Comparison of ENCODE assay signal across 9 cellular contexts in the genomic region with DNA sequence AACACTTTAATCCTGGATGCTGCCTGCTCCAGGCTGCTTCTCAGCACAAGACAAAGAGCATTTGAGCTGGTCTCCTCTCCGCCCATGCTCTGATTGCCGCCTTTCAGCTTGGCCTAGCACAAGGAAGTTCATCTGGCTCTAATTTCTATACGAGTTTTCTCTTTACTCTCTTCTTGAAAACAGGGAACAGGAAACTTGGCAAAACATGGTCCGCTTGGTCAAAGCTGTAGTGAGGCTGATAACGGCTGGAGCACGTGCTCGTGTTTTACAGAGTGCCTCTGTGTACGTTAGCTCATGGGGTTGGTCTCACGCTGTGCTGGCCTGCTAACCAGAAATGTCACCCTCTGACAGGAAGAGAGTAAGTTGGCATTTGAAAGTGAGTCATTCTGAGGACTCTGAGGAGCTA. TPM values are rescaled to one million over a fixed set of nuclear protein-coding genes. Genes with fewer than 3 reads are reported as not detected.
DNase-seq lines count a peak whose midpoint lies in the region; ATAC-seq, FAIRE-seq and TF ChIP-seq lines count a peak whose summit lies in the region.
"Had no signal": no experiment of that assay in that cellular context is flagged by ENCODE, and none has a peak within 500 bp of the region (broad histone marks: within the 10 kb centered on the region; RNA-seq: fewer than 3 reads in every experiment).

No MANE protein-coding gene starts in this region.

- H3K9me3 ChIP-seq in astrocyte (ENCODE audit: insufficient read depth, low read depth, low read length) = no peaks in the 10 kb centered on the region
- H3K9me3 ChIP-seq in hepatocyte (ENCODE audit: low read depth) = no peaks in the 10 kb centered on the region

- H2AFZ ChIP-seq in astrocyte (ENCODE audit: low read depth, low read length) (peak overlapping the region; percentile 6), hepatocyte (no peak overlapping the region)

- ATAC-seq in GM21526 (IDR thresholded peaks at IDR 0.05; ENCODE audit: low FRiP score, unreplicated experiment) = no peak

- peak; percentile 38 for DNase-seq in H7
- peak; percentile 45 for DNase-seq in astrocyte (ENCODE audit: low read depth)
- no peak for DNase-seq in hepatocyte (ENCODE audit: low spot score)
- DNase-seq in effector CD8-positive, alpha-beta T cell (lab: John Stamatoyannopoulos, UW) = no peak
- no peak for DNase-seq in NCI-H345 treated with DMSO at 0.1 percent for 48 hours (lab: John Stamatoyannopoulos, UW; ENCODE audit: unreplicated experiment)
- no peak for DNase-seq in SIG-M5 (lab: John Stamatoyannopoulos, UW)
- DNase-seq: SHP77 treated with DMSO at 0.1 percent for 48 hours had no signal

- peaks cover 81% of the 10 kb centered on the region for H3K4me1 Mint-ChIP-seq in astrocyte (ENCODE audit: low read depth, unreplicated experiment)

- peak overlapping the region; percentile 92 for H3K27ac Mint-ChIP-seq in astrocyte (ENCODE audit: unreplicated experiment)

- 83% methylated on average over 9 of the region's 9 CpGs for WGBS in hepatocyte (ENCODE audit: low lambda C conversion rate, missing lambda C conversion rate)

- no peak for TF ChIP-seq CTCF in astrocyte (IDR thresholded peaks at IDR 0.05; ENCODE audit: insufficient read depth, low read depth, low read length)
- no peak for TF ChIP-seq CTCF in hepatocyte (IDR thresholded peaks at IDR 0.05; ENCODE audit: poor library complexity)

- H3K4me2 ChIP-seq in astrocyte (ENCODE audit: low read length) (peak overlapping the region; percentile 2), hepatocyte (no peak overlapping the region)

- H3K9me3 Mint-ChIP-seq in astrocyte (ENCODE audit: unreplicated experiment) = peaks cover 2% of the 10 kb centered on the region

- no peaks in the 10 kb centered on the region for H3K9me2 ChIP-seq in hepatocyte (replicated peaks; ENCODE audit: insufficient read depth)

- no peak for FAIRE-seq in astrocyte (lab: Jason Lieb, UNC)

- H3K4me1 ChIP-seq in astrocyte (ENCODE audit: insufficient read depth, low read length) = peaks cover 66% of the 10 kb centered on the region
- H3K4me1 ChIP-seq in hepatocyte (ENCODE audit: insufficient read depth) = no peaks in the 10 kb centered on the region

- no peaks in the 10 kb centered on the region for H3K27me3 Mint-ChIP-seq in astrocyte (ENCODE audit: low read depth, unreplicated experiment)

- H3K79me2 ChIP-seq in astrocyte (ENCODE audit: insufficient read depth, low read length) (peaks cover 4% of the 10 kb centered on the region), hepatocyte (no peaks in the 10 kb centered on the region)

- H3K36me3 Mint-ChIP-seq in astrocyte (ENCODE audit: low read depth, unreplicated experiment) = no peaks in the 10 kb centered on the region

- H3K27me3 ChIP-seq in H7 (ENCODE audit: control insufficient read depth, insufficient read depth, low read length) (no peaks in the 10 kb centered on the region), astrocyte (ENCODE audit: insufficient read depth, low read length) (no peaks in the 10 kb centered on the region), hepatocyte (no peaks in the 10 kb centered on the region)

- H3K27ac ChIP-seq in astrocyte (ENCODE audit: low read depth, low read length) (peak overlapping the region; percentile 45), hepatocyte (peak overlapping the region; percentile 47), skin epidermis (peak overlapping the region in 16 of 21 experiments; percentile 5 to 85 (median 46))

- H4K20me1 ChIP-seq in astrocyte (ENCODE audit: insufficient read depth, low read length) (no peaks in the 10 kb centered on the region), hepatocyte (ENCODE audit: insufficient read depth, poor library complexity, severe bottlenecking) (no peaks in the 10 kb centered on the region)

- no peak overlapping the region for H3K4me3 Mint-ChIP-seq in astrocyte (ENCODE audit: unreplicated experiment)

- H3K36me3 ChIP-seq in H7 (replicated peaks; ENCODE audit: control insufficient read depth, insufficient read depth, low read length) (peaks cover 1% of the 10 kb centered on the region; the same call in 1 of the 2 replicates), astrocyte (ENCODE audit: insufficient read depth, low read length) (peaks cover 3% of the 10 kb centered on the region), hepatocyte (replicated peaks; ENCODE audit: insufficient read depth, low read depth) (peaks cover 3% of the 10 kb centered on the region)

- H3K9ac ChIP-seq in astrocyte (ENCODE audit: low read length) = no peak overlapping the region

- no peak overlapping the region for H3K4me3 ChIP-seq in H7 (ENCODE audit: insufficient read depth, low read depth, low read length)
- no peak overlapping the region for H3K4me3 ChIP-seq in astrocyte (ENCODE audit: insufficient read depth, low read depth, low read length)
- H3K4me3 ChIP-seq in hepatocyte = no peak overlapping the region
- no peak overlapping the region for H3K4me3 ChIP-seq in skin epidermis

RNA-seq across cellular contexts. Expression of gene RARRES1, which starts 19.2 kb away (rescaled TPM):
- total RNA-seq in H7 (2014; rRNA removed; shearing (Covaris generic)) = not detected in 2 replicates
- total RNA-seq in astrocyte (1.2 and 3.2 TPM in 2 replicates), hepatocyte (73.1 and 90.3 TPM in 2 replicates)
- polyA plus RNA-seq in hepatocyte = 36.9 and 40.7 TPM in 2 replicates

RNA-seq across cellular contexts. Expression of gene LXN, which starts 40.6 kb away (rescaled TPM):
- 2.9 and 7.8 TPM in 2 replicates for total RNA-seq in H7 (2014; rRNA removed; shearing (Covaris generic))
- total RNA-seq in astrocyte = 18.1 and 24.0 TPM in 2 replicates
- total RNA-seq in hepatocyte = 19.6 and 26.6 TPM in 2 replicates
- 21.3 and 24.8 TPM in 2 replicates for polyA plus RNA-seq in hepatocyte

Comparison
In these comparisons a context has a peak if more than half of its experiments do, and no peak if none do; other contexts are left out.
1. DNase-seq: peak in H7 (single experiment) and astrocyte (single experiment); none in hepatocyte (single experiment), effector CD8-positive, alpha-beta T cell (single experiment), NCI-H345 treated with DMSO at 0.1 percent for 48 hours (single experiment) and SIG-M5 (single experiment).
2. RNA of gene RARRES1, which starts 19.2 kb away (total RNA-seq): 73.1 to 90.3 TPM in hepatocyte; 1.2 to 3.2 TPM in astrocyte and not detected in H7; every median in the first group is over 10 times any median in the second.
3. Peak in every context shown above with its lines, with median percentiles within 50 percentile points of each other: H3K27ac ChIP-seq.